32 cellular contexts compared by ENCODE assay signal in the genomic region with DNA sequence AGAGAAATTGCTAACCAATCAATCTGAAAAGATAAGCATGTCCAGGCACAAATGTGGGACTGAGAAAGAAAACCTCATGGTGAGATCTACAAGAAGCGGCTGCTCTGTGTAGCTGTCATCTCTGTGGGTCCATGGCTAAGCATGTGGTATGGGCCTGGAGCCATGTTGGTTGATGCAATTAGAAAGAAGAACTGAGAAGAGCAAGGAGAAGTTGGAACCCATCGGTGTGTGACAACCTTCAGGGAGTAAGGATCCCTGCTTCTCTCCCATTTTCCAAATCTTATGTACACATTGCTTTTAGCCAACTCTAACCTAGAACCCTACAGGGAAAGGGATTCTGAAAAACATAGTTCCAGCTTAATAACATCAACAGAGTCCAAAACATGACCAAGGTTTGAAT.
"Had no signal": no experiment of that assay in that cellular context is flagged by ENCODE, and none has a peak within 500 bp of the region (broad histone marks: within the 10 kb centered on the region; RNA-seq: fewer than 3 reads in every experiment).

No MANE protein-coding gene starts in this region.

- H3K4me2 ChIP-seq: smooth muscle cell had no signal

- H3K27ac Mint-ChIP-seq: naive thymus-derived CD8-positive, alpha-beta T cell; natural killer cell treated with Interleukin-12 subunit alpha and Interleukin-12 subunit beta and Interleukin-15 and Interleukin-18, amount 100 ng/mL, for 72 hours; nephron progenitor cell; progenitor cell of endocrine pancreas; stimulated activated memory B cell treated with anti-CD40 and anti-IgM and Interleukin-4, amounts not matched to agents 10 μg/mL and 1 μg/mL and 100 μg/mL, for 72 hours; stimulated activated naive CD8-positive, alpha-beta T cell treated with anti-CD3 and anti-CD28 coated beads, Interleukin-15, Interleukin-2, amounts not matched to agents 100 ng/mL and 50 ng/mL, for 24 hours had no signal

- DNase-seq: naive thymus-derived CD8-positive, alpha-beta T cell; nephron progenitor cell; nucleus accumbens; ovary; posterior cingulate gyrus; psoas muscle; right cardiac atrium; right lobe of liver; sigmoid colon; spleen; stimulated activated CD4-positive, alpha-beta T cell treated with anti-CD3 and anti-CD28 coated beads, Interleukin-12 subunit alpha, Interleukin-12 subunit beta, amount 100 ng/mL, for 4 hours; stimulated activated CD4-positive, alpha-beta T cell treated with anti-CD3 and anti-CD28 coated beads, Interleukin-1b, Interleukin-23, amount 100 ng/mL, for 48 hours; stimulated activated CD4-positive, alpha-beta T cell treated with anti-CD3 and anti-CD28 coated beads, Interleukin-4, amount 100 ng/mL, for 1 hour; stimulated activated CD4-positive, alpha-beta T cell treated with anti-CD3 and anti-CD28 coated beads, Interleukin-4, amount 100 ng/mL, for 4 hours; stimulated activated CD8-positive, alpha-beta memory T cell treated with anti-CD3 and anti-CD28 coated beads, Interleukin-4, amount 100 ng/mL, for 48 hours; stimulated activated naive CD4-positive, alpha-beta T cell treated with Interleukin-2 at 50 U/mL for 16 hours; stomach; thyroid gland; trophoblast cell; upper lobe of left lung had no signal

- H3K79me2 ChIP-seq: parathyroid adenoma had no signal

- H3K36me3 Mint-ChIP-seq: naive thymus-derived CD8-positive, alpha-beta T cell; natural killer cell treated with Interleukin-12 subunit alpha and Interleukin-12 subunit beta and Interleukin-15 and Interleukin-18, amount 100 ng/mL, for 72 hours; stimulated activated memory B cell treated with anti-CD40 and anti-IgM and Interleukin-4, amounts not matched to agents 10 μg/mL and 1 μg/mL and 100 μg/mL, for 72 hours had no signal

- H3K4me1 ChIP-seq: parathyroid adenoma, psoas muscle, right lobe of liver, sigmoid colon, spleen, stomach, thyroid gland, tibial nerve, upper lobe of left lung, vagina had no signal

- H3K27me3 ChIP-seq: neutrophil, ovary, right lobe of liver, sigmoid colon, spleen, stomach, thyroid gland, tibial nerve, upper lobe of left lung, vagina had no signal

- ATAC-seq: naive thymus-derived CD8-positive, alpha-beta T cell; natural killer cell treated with Interleukin-12 subunit alpha and Interleukin-12 subunit beta and Interleukin-15 and Interleukin-18, amount 100 ng/mL, for 72 hours; psoas muscle; right cardiac atrium; right lobe of liver; stimulated activated memory B cell treated with anti-CD40 and anti-IgM and Interleukin-4, amounts not matched to agents 10 μg/mL and 1 μg/mL and 100 μg/mL, for 72 hours had no signal

- FAIRE-seq: urothelium cell line had no signal

- H3K27me3 Mint-ChIP-seq: naive thymus-derived CD8-positive, alpha-beta T cell; natural killer cell treated with Interleukin-12 subunit alpha and Interleukin-12 subunit beta and Interleukin-15 and Interleukin-18, amount 100 ng/mL, for 72 hours; progenitor cell of endocrine pancreas; stimulated activated memory B cell treated with anti-CD40 and anti-IgM and Interleukin-4, amounts not matched to agents 10 μg/mL and 1 μg/mL and 100 μg/mL, for 72 hours; stimulated activated naive CD8-positive, alpha-beta T cell treated with anti-CD3 and anti-CD28 coated beads, Interleukin-15, Interleukin-2, amounts not matched to agents 100 ng/mL and 50 ng/mL, for 24 hours had no signal

- H3K4me3 Mint-ChIP-seq: naive thymus-derived CD8-positive, alpha-beta T cell; natural killer cell treated with Interleukin-12 subunit alpha and Interleukin-12 subunit beta and Interleukin-15 and Interleukin-18, amount 100 ng/mL, for 72 hours; nephron progenitor cell; neural crest cell; stimulated activated memory B cell treated with anti-CD40 and anti-IgM and Interleukin-4, amounts not matched to agents 10 μg/mL and 1 μg/mL and 100 μg/mL, for 72 hours; stimulated activated naive CD8-positive, alpha-beta T cell treated with anti-CD3 and anti-CD28 coated beads, Interleukin-15, Interleukin-2, amounts not matched to agents 100 ng/mL and 50 ng/mL, for 24 hours had no signal

- H3K9ac ChIP-seq: parathyroid adenoma had no signal

- H3K36me3 ChIP-seq: neutrophil, ovary, right lobe of liver, sigmoid colon, spleen, stomach, thoracic aorta, thyroid gland, tibial nerve, upper lobe of left lung, vagina had no signal

- H3K27ac ChIP-seq: neutrophil, ovary, parathyroid adenoma, psoas muscle, right lobe of liver, sigmoid colon, spleen, stomach, thoracic aorta, thyroid gland, tibial nerve, upper lobe of left lung, vagina had no signal

- H3K9me3 ChIP-seq: neutrophil, ovary, psoas muscle, right lobe of liver, sigmoid colon, thoracic aorta, thyroid gland, vagina had no signal

- H3K4me3 ChIP-seq: ovary, psoas muscle, right lobe of liver, sigmoid colon, smooth muscle cell, spleen, stomach, thoracic aorta, thyroid gland, tibial nerve, upper lobe of left lung, vagina had no signal

- H3K4me1 Mint-ChIP-seq: naive thymus-derived CD8-positive, alpha-beta T cell; nephron progenitor cell; neural crest cell; stimulated activated memory B cell treated with anti-CD40 and anti-IgM and Interleukin-4, amounts not matched to agents 10 μg/mL and 1 μg/mL and 100 μg/mL, for 72 hours had no signal

- H2AFZ ChIP-seq: parathyroid adenoma had no signal
